Comparison of ENCODE assay signal across 19 cellular contexts in the genomic region with DNA sequence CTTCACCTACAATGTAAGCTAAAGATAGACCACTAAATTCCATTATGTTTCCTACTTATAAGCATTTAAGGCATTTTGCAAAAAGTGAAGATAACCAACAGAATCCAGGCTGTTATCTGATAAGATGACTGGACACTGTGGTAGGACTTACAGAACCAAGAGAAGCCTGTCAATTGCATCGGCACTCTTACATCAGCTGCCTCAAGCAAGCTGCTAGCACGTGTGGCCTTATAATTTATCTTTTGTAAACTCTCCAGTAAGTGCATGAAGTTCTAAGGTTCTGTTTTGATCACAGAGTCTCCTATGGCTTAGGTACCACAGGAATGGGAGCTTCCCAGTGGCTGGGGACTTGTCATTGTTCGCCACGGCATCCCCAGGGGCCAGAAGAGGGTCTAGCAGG.
DNase-seq lines count a peak whose midpoint lies in the region; ATAC-seq, FAIRE-seq and TF ChIP-seq lines count a peak whose summit lies in the region.
"Had no signal": no experiment of that assay in that cellular context is flagged by ENCODE, and none has a peak within 500 bp of the region (broad histone marks: within the 10 kb centered on the region; RNA-seq: fewer than 3 reads in every experiment).

No MANE protein-coding gene starts in this region.

- no TSS peak for BruUV-seq in K562 (replicated peaks; lab: Mats Ljungman, UMichigan)

- no peak overlapping the region for H3K27ac ChIP-seq in K562 (ENCODE audit: extremely low read depth, low read depth, low read length)
- H3K27ac ChIP-seq: BLaER1 treated with 17β-estradiol and CSF1 and Interleukin-3, amounts not matched to agents 10 nM and 100 nM had no signal

- no peak overlapping the region for H2AFZ ChIP-seq in K562 (ENCODE audit: low read depth, low read length)

- no peaks in the 10 kb centered on the region for H3K9me3 ChIP-seq in K562 (replicated peaks; ENCODE audit: control insufficient read depth, insufficient read depth, low read depth, low read length)
- H3K9me3 ChIP-seq: BE2C; BLaER1 treated with 17β-estradiol and CSF1 and Interleukin-3, amounts not matched to agents 10 nM and 100 nM had no signal

- no peaks in the 10 kb centered on the region for H3K9me1 ChIP-seq in K562 (ENCODE audit: control insufficient read depth, insufficient read depth, low read length)

- WGBS in K562 (ENCODE audit: insufficient coverage, low coverage, missing lambda C conversion rate), result 54% methylated on average over 4 of the region's 4 CpGs

- TF ChIP-seq POLR2A in K562 (conservative IDR thresholded peaks at IDR 0.05), result no peak

- ATAC-seq in K562, result peak; percentile 58
- ATAC-seq in HG02610 (IDR thresholded peaks at IDR 0.05; ENCODE audit: unreplicated experiment), result no peak
- no peak for ATAC-seq in HG03139 (IDR thresholded peaks at IDR 0.05; ENCODE audit: unreplicated experiment)

- no peak overlapping the region for H3K9ac ChIP-seq in K562 (ENCODE audit: insufficient read depth in 1 of 2, low read depth in 2 of 2, low read length in 2 of 2)
- H3K9ac ChIP-seq: BLaER1 treated with 17β-estradiol and CSF1 and Interleukin-3, amounts not matched to agents 10 nM and 100 nM had no signal

- CTCF ChIA-PET in K562 (lab: Yijun Ruan, JAX; ENCODE audit: low intra/inter-chr PET ratio), result no interaction called here

- no peak overlapping the region for H3K4me3 ChIP-seq in K562
- H3K4me3 ChIP-seq: BLaER1 treated with 17β-estradiol and CSF1 and Interleukin-3, amounts not matched to agents 10 nM and 100 nM had no signal

- POLR2A ChIA-PET in K562 (lab: Yijun Ruan, JAX), result no interaction called here

- peak; percentile 63 for DNase-seq in OCI-M1 (lab: John Stamatoyannopoulos, UW)
- no peak for DNase-seq in K562 (ENCODE audit: extremely low read depth in 1 of 4, low spot score in 3 of 4)
- peak; percentile 11 for DNase-seq in iris pigment epithelial cell (ENCODE audit: low read depth)
- DNase-seq in NCI-H446 treated with DMSO at 0.1 percent for 48 hours (lab: John Stamatoyannopoulos, UW), result no peak
- DNase-seq: BE2C; CD4-positive, alpha-beta T cell; CD8-positive, alpha-beta memory T cell; DMS 273 treated with DMSO at 0.1 percent for 48 hours; DMS79; GF-D8; GOT3; HCEC 1CT had no signal

- peaks cover 47% of the 10 kb centered on the region for H3K36me3 ChIP-seq in K562 (ENCODE audit: control insufficient read depth, insufficient read depth, low read length)

- H4K20me1 ChIP-seq in K562 (replicated peaks; ENCODE audit: control insufficient read depth, insufficient read depth, low read length), result no peaks in the 10 kb centered on the region
- H4K20me1 ChIP-seq: BLaER1 treated with 17β-estradiol and CSF1 and Interleukin-3, amounts not matched to agents 10 nM and 100 nM had no signal

- TF ChIP-seq EP300 in K562 (IDR thresholded peaks at IDR 0.05; ENCODE audit: low read length), result no peak

- FAIRE-seq in K562 (lab: Jason Lieb, UNC), result no peak
- FAIRE-seq: D721Med, GM12891, GM18507, H54 had no signal

- H3K79me2 ChIP-seq in K562 (ENCODE audit: control insufficient read depth, insufficient read depth, low read length), result no peaks in the 10 kb centered on the region

- no peaks in the 10 kb centered on the region for H3K4me1 ChIP-seq in K562 (replicated peaks in 1 of 2; ENCODE audit: control insufficient read depth in 2 of 2, insufficient read depth in 2 of 2, low read length in 2 of 2)
- H3K4me1 ChIP-seq: BE2C; BLaER1 treated with 17β-estradiol and CSF1 and Interleukin-3, amounts not matched to agents 10 nM and 100 nM had no signal

- in situ Hi-C loops in K562 (cut with MboI), result no loop called here

- no peaks in the 10 kb centered on the region for H3K27me3 ChIP-seq in K562 (ENCODE audit: control insufficient read depth in 2 of 2, insufficient read depth in 2 of 2, low read length in 2 of 2)
- H3K27me3 ChIP-seq: BE2C; BLaER1 treated with 17β-estradiol and CSF1 and Interleukin-3, amounts not matched to agents 10 nM and 100 nM had no signal

- H3K4me2 ChIP-seq in K562 (ENCODE audit: insufficient read depth, low read length), result no peak overlapping the region
- H3K4me2 ChIP-seq: BLaER1 treated with 17β-estradiol and CSF1 and Interleukin-3, amounts not matched to agents 10 nM and 100 nM had no signal

- TF ChIP-seq CTCF in K562 (IDR thresholded peaks at IDR 0.05 in 2 of 3, conservative IDR thresholded peaks at IDR 0.05 in 1 of 3; ENCODE audit: insufficient read depth in 2 of 3, low read depth in 1 of 3, low read length in 3 of 3), result no peak

- no peak for TF ChIP-seq RAD21 in K562 (CRISPR knock-in tag; conservative IDR thresholded peaks at IDR 0.05 in 1 of 2, IDR thresholded peaks at IDR 0.05 in 1 of 2)

- intact Hi-C loops in K562 (cut with micrococcal nuclease), result no loop called here

TF ChIP-seq in K562, 482 proteins besides CTCF, POLR2A, EP300 and RAD21 (continues in another document):
- TF ChIP-seq, protein P1, sequence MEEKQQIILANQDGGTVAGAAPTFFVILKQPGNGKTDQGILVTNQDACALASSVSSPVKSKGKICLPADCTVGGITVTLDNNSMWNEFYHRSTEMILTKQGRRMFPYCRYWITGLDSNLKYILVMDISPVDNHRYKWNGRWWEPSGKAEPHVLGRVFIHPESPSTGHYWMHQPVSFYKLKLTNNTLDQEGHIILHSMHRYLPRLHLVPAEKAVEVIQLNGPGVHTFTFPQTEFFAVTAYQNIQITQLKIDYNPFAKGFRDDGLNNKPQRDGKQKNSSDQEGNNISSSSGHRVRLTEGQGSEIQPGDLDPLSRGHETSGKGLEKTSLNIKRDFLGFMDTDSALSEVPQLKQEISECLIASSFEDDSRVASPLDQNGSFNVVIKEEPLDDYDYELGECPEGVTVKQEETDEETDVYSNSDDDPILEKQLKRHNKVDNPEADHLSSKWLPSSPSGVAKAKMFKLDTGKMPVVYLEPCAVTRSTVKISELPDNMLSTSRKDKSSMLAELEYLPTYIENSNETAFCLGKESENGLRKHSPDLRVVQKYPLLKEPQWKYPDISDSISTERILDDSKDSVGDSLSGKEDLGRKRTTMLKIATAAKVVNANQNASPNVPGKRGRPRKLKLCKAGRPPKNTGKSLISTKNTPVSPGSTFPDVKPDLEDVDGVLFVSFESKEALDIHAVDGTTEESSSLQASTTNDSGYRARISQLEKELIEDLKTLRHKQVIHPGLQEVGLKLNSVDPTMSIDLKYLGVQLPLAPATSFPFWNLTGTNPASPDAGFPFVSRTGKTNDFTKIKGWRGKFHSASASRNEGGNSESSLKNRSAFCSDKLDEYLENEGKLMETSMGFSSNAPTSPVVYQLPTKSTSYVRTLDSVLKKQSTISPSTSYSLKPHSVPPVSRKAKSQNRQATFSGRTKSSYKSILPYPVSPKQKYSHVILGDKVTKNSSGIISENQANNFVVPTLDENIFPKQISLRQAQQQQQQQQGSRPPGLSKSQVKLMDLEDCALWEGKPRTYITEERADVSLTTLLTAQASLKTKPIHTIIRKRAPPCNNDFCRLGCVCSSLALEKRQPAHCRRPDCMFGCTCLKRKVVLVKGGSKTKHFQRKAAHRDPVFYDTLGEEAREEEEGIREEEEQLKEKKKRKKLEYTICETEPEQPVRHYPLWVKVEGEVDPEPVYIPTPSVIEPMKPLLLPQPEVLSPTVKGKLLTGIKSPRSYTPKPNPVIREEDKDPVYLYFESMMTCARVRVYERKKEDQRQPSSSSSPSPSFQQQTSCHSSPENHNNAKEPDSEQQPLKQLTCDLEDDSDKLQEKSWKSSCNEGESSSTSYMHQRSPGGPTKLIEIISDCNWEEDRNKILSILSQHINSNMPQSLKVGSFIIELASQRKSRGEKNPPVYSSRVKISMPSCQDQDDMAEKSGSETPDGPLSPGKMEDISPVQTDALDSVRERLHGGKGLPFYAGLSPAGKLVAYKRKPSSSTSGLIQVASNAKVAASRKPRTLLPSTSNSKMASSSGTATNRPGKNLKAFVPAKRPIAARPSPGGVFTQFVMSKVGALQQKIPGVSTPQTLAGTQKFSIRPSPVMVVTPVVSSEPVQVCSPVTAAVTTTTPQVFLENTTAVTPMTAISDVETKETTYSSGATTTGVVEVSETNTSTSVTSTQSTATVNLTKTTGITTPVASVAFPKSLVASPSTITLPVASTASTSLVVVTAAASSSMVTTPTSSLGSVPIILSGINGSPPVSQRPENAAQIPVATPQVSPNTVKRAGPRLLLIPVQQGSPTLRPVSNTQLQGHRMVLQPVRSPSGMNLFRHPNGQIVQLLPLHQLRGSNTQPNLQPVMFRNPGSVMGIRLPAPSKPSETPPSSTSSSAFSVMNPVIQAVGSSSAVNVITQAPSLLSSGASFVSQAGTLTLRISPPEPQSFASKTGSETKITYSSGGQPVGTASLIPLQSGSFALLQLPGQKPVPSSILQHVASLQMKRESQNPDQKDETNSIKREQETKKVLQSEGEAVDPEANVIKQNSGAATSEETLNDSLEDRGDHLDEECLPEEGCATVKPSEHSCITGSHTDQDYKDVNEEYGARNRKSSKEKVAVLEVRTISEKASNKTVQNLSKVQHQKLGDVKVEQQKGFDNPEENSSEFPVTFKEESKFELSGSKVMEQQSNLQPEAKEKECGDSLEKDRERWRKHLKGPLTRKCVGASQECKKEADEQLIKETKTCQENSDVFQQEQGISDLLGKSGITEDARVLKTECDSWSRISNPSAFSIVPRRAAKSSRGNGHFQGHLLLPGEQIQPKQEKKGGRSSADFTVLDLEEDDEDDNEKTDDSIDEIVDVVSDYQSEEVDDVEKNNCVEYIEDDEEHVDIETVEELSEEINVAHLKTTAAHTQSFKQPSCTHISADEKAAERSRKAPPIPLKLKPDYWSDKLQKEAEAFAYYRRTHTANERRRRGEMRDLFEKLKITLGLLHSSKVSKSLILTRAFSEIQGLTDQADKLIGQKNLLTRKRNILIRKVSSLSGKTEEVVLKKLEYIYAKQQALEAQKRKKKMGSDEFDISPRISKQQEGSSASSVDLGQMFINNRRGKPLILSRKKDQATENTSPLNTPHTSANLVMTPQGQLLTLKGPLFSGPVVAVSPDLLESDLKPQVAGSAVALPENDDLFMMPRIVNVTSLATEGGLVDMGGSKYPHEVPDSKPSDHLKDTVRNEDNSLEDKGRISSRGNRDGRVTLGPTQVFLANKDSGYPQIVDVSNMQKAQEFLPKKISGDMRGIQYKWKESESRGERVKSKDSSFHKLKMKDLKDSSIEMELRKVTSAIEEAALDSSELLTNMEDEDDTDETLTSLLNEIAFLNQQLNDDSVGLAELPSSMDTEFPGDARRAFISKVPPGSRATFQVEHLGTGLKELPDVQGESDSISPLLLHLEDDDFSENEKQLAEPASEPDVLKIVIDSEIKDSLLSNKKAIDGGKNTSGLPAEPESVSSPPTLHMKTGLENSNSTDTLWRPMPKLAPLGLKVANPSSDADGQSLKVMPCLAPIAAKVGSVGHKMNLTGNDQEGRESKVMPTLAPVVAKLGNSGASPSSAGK (IDR thresholded peaks at IDR 0.05), result 0 out of 2 replicates have a peak, but pooled peaks have one; percentile 15
- no peak for TF ChIP-seq ELF4 (CRISPR knock-in tag; IDR thresholded peaks at IDR 0.05)
- TF ChIP-seq MEIS2 (IDR thresholded peaks at IDR 0.05; ENCODE audit: partially characterized antibody), result peak; percentile 12
- TF ChIP-seq ZNF282 (CRISPR knock-in tag; IDR thresholded peaks at IDR 0.05), result no peak

Comparison
In these comparisons a context has a peak if more than half of its experiments do, and no peak if none do; other contexts are left out.
1. DNase-seq: peak in OCI-M1 (single experiment) and iris pigment epithelial cell (single experiment); none in K562 (0 of 4) and NCI-H446 treated with DMSO at 0.1 percent for 48 hours (single experiment).